ENCODE assay signal across 8 cellular contexts in the genomic region with DNA sequence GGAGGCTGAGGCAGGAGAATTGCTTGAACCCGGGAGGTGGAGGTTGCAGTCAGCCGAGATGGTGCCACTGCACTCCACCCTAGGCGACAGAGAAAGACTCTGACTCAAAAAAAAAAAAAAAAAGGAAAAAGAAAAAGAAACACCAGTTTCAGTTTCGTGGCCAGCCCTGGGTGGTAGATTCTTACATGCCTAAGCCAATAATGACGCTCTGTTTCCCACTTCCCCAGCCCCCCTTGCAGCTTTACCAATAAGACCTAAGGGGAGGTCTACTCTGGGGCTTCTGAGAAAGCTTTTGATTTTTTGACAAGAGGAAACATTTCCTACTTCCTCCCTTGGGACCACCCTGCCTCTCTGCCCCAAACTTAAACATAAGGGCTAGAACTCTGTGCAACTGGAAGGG. TPM values are rescaled to one million over a fixed set of nuclear protein-coding genes. Genes with fewer than 3 reads are reported as not detected.
A peak's percentile ranks its signal among the peaks of the same experiment; 100 is the strongest.
DNase-seq lines count a peak whose midpoint lies in the region; ATAC-seq and TF ChIP-seq lines count a peak whose summit lies in the region.

No MANE protein-coding gene starts in this region.

- no peak overlapping the region for H2AFZ ChIP-seq in KMS-11 (ENCODE audit: low read depth)
- peak overlapping the region; percentile 84 for H2AFZ ChIP-seq in osteoblast (ENCODE audit: low read length)

- H3K9me3 ChIP-seq in osteoblast (ENCODE audit: low read depth, low read length), result no peaks in the 10 kb centered on the region

- H3K27me3 ChIP-seq in KMS-11 (ENCODE audit: insufficient read depth, low read depth) (no peaks in the 10 kb centered on the region), osteoblast (ENCODE audit: insufficient read depth, low read length) (no peaks in the 10 kb centered on the region)

- H3K27ac ChIP-seq in KMS-11 (no peak overlapping the region), osteoblast (ENCODE audit: low read depth, low read length) (peak overlapping the region; percentile 0)

- H4K20me1 ChIP-seq in KMS-11 (ENCODE audit: insufficient read depth), result no peaks in the 10 kb centered on the region
- H4K20me1 ChIP-seq in osteoblast (ENCODE audit: insufficient read depth, low read length), result no peaks in the 10 kb centered on the region

- peak; percentile 79 for ATAC-seq in GM18505 (IDR thresholded peaks at IDR 0.05; ENCODE audit: unreplicated experiment)

- no peaks in the 10 kb centered on the region for H3K36me3 ChIP-seq in KMS-11 (ENCODE audit: insufficient read depth)
- no peaks in the 10 kb centered on the region for H3K36me3 ChIP-seq in osteoblast (ENCODE audit: insufficient read depth, low read length)

- no peak overlapping the region for H3K9ac ChIP-seq in KMS-11

- H3K4me2 ChIP-seq in KMS-11 (peak overlapping the region; percentile 36; the same call in 1 of the 2 replicates), osteoblast (ENCODE audit: insufficient read depth, low read length) (peak overlapping the region; percentile 56)

- H3K4me1 ChIP-seq in KMS-11 (ENCODE audit: low read depth, poor library complexity, severe bottlenecking) (peaks cover 15% of the 10 kb centered on the region), osteoblast (ENCODE audit: insufficient read depth, low read length) (peaks cover 23% of the 10 kb centered on the region)

- no peaks in the 10 kb centered on the region for H3K79me2 ChIP-seq in KMS-11 (ENCODE audit: insufficient read depth, low read depth)
- no peaks in the 10 kb centered on the region for H3K79me2 ChIP-seq in osteoblast (ENCODE audit: insufficient read depth, low read length)

- TF ChIP-seq POLR2A in GM18505 (IDR thresholded peaks at IDR 0.05; ENCODE audit: borderline replicate concordance, extremely low read depth, insufficient read depth, insufficient read length), result no peak

- peak; percentile 35 for DNase-seq in activated T-cell treated with anti-CD3 and anti-CD28 coated beads for 48 hours (ENCODE audit: low read depth)
- DNase-seq in osteoblast (ENCODE audit: insufficient read length, low spot score, missing footprints), result peak; percentile 73
- no peak for DNase-seq in A172 (ENCODE audit: low spot score)
- DNase-seq in NCI-H1930 (lab: John Stamatoyannopoulos, UW), result no peak
- no peak for DNase-seq in mucosa of gallbladder (ENCODE audit: low spot score)
- no peak for DNase-seq in kidney tubule cell (ENCODE audit: low spot score)

- TF ChIP-seq CTCF in KMS-11 (conservative IDR thresholded peaks at IDR 0.05; ENCODE audit: low read depth, low read length) (no peak), osteoblast (IDR thresholded peaks at IDR 0.05; ENCODE audit: extremely low read depth, low read depth, low read length) (no peak)

- no peak overlapping the region for H3K4me3 ChIP-seq in KMS-11 (IDR thresholded peaks at IDR 0.05; ENCODE audit: insufficient read depth, low read depth, low read length)
- peak overlapping the region; percentile 38 for H3K4me3 ChIP-seq in osteoblast (ENCODE audit: insufficient read depth, low read length)

RNA-seq across cellular contexts. Expression of a gene that starts 30.0 kb away (rescaled TPM):
- 9.1 and 10.9 TPM in 2 replicates for total RNA-seq in osteoblast
- 15.2 and 15.8 TPM in 2 replicates for total RNA-seq in A172 (2014; rRNA removed; shearing (Covaris generic))
- total RNA-seq in mucosa of gallbladder, result 53.4 TPM

Comparison
In these comparisons a context has a peak if more than half of its experiments do, and no peak if none do; other contexts are left out.
1. DNase-seq: peak in activated T-cell treated with anti-CD3 and anti-CD28 coated beads for 48 hours (single experiment) and osteoblast (single experiment); none in A172 (single experiment), NCI-H1930 (0 of 2), mucosa of gallbladder (single experiment) and kidney tubule cell (single experiment).